8 cellular contexts compared by ENCODE assay signal in the genomic region with DNA sequence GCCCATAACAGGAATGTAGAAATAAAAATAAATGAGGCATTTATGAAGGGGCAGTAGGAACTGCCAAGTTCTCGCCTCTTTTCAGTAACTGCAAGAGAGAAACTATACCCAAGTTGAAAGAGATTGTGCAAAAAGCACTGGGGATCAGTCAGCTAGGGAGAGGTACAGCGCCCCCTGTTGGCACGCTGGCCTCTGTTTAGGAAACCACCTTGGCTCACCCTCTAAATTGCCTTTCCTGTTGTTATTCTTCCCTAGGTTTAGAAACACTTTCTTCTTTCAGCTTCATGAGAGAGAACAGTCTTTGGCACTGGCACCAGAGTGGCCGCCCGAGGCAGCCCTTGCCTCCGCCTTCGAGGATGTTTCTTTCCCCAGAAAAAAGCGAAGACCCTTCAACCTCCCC.
DNase-seq lines count a peak whose midpoint lies in the region; ATAC-seq and TF ChIP-seq lines count a peak whose summit lies in the region.

No MANE protein-coding gene starts in this region.

- no peak for TF ChIP-seq POLR2A in breast epithelium (IDR thresholded peaks at IDR 0.05)

- no peaks in the 10 kb centered on the region for H3K79me2 ChIP-seq in DOHH2 (ENCODE audit: control insufficient read depth, low read length)

- no peaks in the 10 kb centered on the region for H3K9me3 Mint-ChIP-seq in T-helper 2 cell treated with Interferon-gamma antibody and Interleukin-4, amounts not matched to agents 5 μg/mL and 100 μg/mL, for 36 hours

- no peaks in the 10 kb centered on the region for H3K27me3 Mint-ChIP-seq in T-helper 2 cell treated with Interferon-gamma antibody and Interleukin-4, amounts not matched to agents 5 μg/mL and 100 μg/mL, for 36 hours (ENCODE audit: low read depth)

- no peak for ATAC-seq in GM18498 (IDR thresholded peaks at IDR 0.05; ENCODE audit: unreplicated experiment)

- no peaks in the 10 kb centered on the region for H4K20me1 ChIP-seq in DOHH2 (ENCODE audit: control insufficient read depth, insufficient read depth, low read depth, low read length)

- H3K36me3 Mint-ChIP-seq in T-helper 2 cell treated with Interferon-gamma antibody and Interleukin-4, amounts not matched to agents 5 μg/mL and 100 μg/mL, for 36 hours (ENCODE audit: low read depth), result no peaks in the 10 kb centered on the region

- H3K27ac Mint-ChIP-seq in T-helper 2 cell treated with Interferon-gamma antibody and Interleukin-4, amounts not matched to agents 5 μg/mL and 100 μg/mL, for 36 hours, result no peak overlapping the region

- H3K9me3 ChIP-seq in DOHH2 (ENCODE audit: control insufficient read depth, insufficient read depth, low read length) (no peaks in the 10 kb centered on the region), breast epithelium (no peaks in the 10 kb centered on the region)

- intact Hi-C loops in breast epithelium (cut with DNase I; ENCODE audit: low total_unique reads), result no loop called here

- DNase-seq in LNCaP clone FGC (ENCODE audit: low read depth) (peak; percentile 21), breast epithelium (ENCODE audit: low spot score in 2 of 2) (peak; percentile 34 to 53), kidney tubule cell (ENCODE audit: low spot score) (peak; percentile 35), NCI-H2029 (lab: John Stamatoyannopoulos, UW) (no peak)
- peak; percentile 31 for DNase-seq in T-helper 2 cell treated with Interferon-gamma antibody and Interleukin-4, amounts not matched to agents 5 μg/mL and 100 μg/mL, for 36 hours (ENCODE audit: low spot score)
- peak; percentile 20 to 66 for DNase-seq in stimulated activated CD4-positive, alpha-beta T cell treated with anti-CD3 and anti-CD28 coated beads, Interleukin-4, amount 100 ng/mL, for 4 hours

- H3F3A ChIP-seq in DOHH2 (ENCODE audit: control insufficient read depth, insufficient read depth), result no peaks in the 10 kb centered on the region

- H3K4me1 ChIP-seq in DOHH2 (ENCODE audit: control insufficient read depth, low read length), result peaks cover 3% of the 10 kb centered on the region
- no peaks in the 10 kb centered on the region for H3K4me1 ChIP-seq in breast epithelium

- H3K27me3 ChIP-seq in DOHH2 (ENCODE audit: control insufficient read depth, low read length) (no peaks in the 10 kb centered on the region), breast epithelium (peaks cover 0 to 54% of the 10 kb centered on the region in 2 donors)

- H3K4me3 Mint-ChIP-seq in T-helper 2 cell treated with Interferon-gamma antibody and Interleukin-4, amounts not matched to agents 5 μg/mL and 100 μg/mL, for 36 hours, result no peak overlapping the region

- H3K4me3 ChIP-seq in DOHH2 (ENCODE audit: low read length), result no peak overlapping the region
- no peak overlapping the region for H3K4me3 ChIP-seq in LNCaP clone FGC (ENCODE audit: low read depth, low read length)
- no peak overlapping the region for H3K4me3 ChIP-seq in breast epithelium

- TF ChIP-seq CTCF in DOHH2 (IDR thresholded peaks at IDR 0.05; ENCODE audit: low read depth, low read length, poor library complexity, severe bottlenecking) (peak; percentile 62), LNCaP clone FGC (IDR thresholded peaks at IDR 0.05; ENCODE audit: control insufficient read depth, extremely low read depth, insufficient read depth) (peak; percentile 66), breast epithelium (IDR thresholded peaks at IDR 0.05) (peak; percentile 20 to 52 (median 45))

- peaks cover 12% of the 10 kb centered on the region for H3K4me1 Mint-ChIP-seq in T-helper 2 cell treated with Interferon-gamma antibody and Interleukin-4, amounts not matched to agents 5 μg/mL and 100 μg/mL, for 36 hours (ENCODE audit: low read depth)

- H3K4me2 ChIP-seq in DOHH2 (ENCODE audit: low read length), result no peak overlapping the region

- H3K36me3 ChIP-seq in DOHH2 (ENCODE audit: control insufficient read depth, low read length) (no peaks in the 10 kb centered on the region), breast epithelium (no peaks in the 10 kb centered on the region)

- no peak overlapping the region for H3K27ac ChIP-seq in DOHH2 (ENCODE audit: low read depth, low read length)
- H3K27ac ChIP-seq in breast epithelium, result no peak overlapping the region

- no peaks in the 10 kb centered on the region for H3K9me2 ChIP-seq in DOHH2 (replicated peaks; ENCODE audit: control insufficient read depth, low read length)
